8 cellular contexts compared by ENCODE assay signal in the genomic region with DNA sequence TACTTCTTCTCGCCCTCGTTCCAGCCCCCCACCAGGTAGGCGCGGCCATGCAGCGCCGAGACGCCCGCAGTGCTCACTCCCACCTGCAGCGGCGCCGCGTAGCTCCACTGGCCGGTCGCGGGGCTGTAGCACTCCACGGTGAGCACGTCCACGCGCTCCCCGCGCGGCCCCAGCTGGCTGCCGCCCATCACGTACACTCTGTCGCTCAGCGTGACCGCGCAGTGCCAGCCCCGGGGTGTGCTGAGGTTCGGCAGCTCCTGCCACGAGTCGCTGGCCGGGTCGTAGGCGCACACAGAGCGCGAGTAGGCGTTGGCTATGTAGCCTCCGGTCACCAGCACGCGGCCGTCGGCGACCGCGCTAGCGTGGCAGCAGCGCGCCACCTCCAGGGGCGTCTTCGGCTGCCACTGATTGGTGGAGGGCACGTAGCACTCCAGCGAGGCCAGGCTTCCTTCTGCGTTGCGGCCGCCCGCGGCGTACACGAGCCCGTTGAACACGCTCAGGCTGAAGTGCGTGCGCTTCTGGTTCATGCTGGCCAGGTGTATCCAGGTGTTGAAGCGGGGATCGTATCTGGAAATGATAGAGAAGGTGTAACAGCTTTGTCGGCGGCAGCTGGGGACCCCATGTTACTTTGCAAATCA. TPM values are rescaled to one million over a fixed set of nuclear protein-coding genes. Genes with fewer than 3 reads are reported as not detected.
DNase-seq lines count a peak whose midpoint lies in the region; ATAC-seq and TF ChIP-seq lines count a peak whose summit lies in the region.

No MANE protein-coding gene starts in this region.

- intact Hi-C loops in lower leg skin (cut with DNase I; ENCODE audit: low total_unique reads) = loop anchor here (5.0 kb wide), 1 partner anchor 155 kb away; no protein-coding TSS in a partner anchor

- peaks cover 8% of the 10 kb centered on the region for H3K36me3 Mint-ChIP-seq in activated CD4-positive, alpha-beta T cell treated with anti-CD3 and anti-CD28 coated beads, Interleukin-2, amount 10 ng/mL, durations not matched to agents 7 days and 5 days (ENCODE audit: low read depth)

- peak overlapping the region; percentile 85 for H3K4me3 Mint-ChIP-seq in activated CD4-positive, alpha-beta T cell treated with anti-CD3 and anti-CD28 coated beads, Interleukin-2, amount 10 ng/mL, durations not matched to agents 7 days and 5 days

- no peaks in the 10 kb centered on the region for H3K9me3 ChIP-seq in AG04450 (ENCODE audit: control insufficient read depth, insufficient read depth, low read length)

- ATAC-seq in GM18867 (IDR thresholded peaks at IDR 0.05; ENCODE audit: unreplicated experiment) = peak; percentile 81
- ATAC-seq in HG03108 (IDR thresholded peaks at IDR 0.05; ENCODE audit: unreplicated experiment) = peak; percentile 67

- peak; percentile 24 for TF ChIP-seq CTCF in AG04450 (IDR thresholded peaks at IDR 0.05; ENCODE audit: low read depth, low read length)
- TF ChIP-seq CTCF in lower leg skin (IDR thresholded peaks at IDR 0.05) = no peak

- POLR2A ChIA-PET in AG04450 (lab: Yijun Ruan, JAX) = interaction anchor here (0.6 to 1.3 kb wide), 7 partner anchors 104 to 159 kb away, joined by 3 to 10 read pairs (median 5); partner anchors contain the start of gene GCLC
- POLR2A ChIA-PET in activated CD4-positive, alpha-beta T cell treated with anti-CD3 and anti-CD28 coated beads, Interleukin-2, amount 10 ng/mL, durations not matched to agents 7 days and 5 days (lab: Charles Lee) = no interaction called here

- no peak for DNase-seq in AG04450 (ENCODE audit: low read depth, low spot score)
- DNase-seq in NCI-H446 (lab: John Stamatoyannopoulos, UW) = peak; percentile 46 to 77
- DNase-seq in activated CD4-positive, alpha-beta T cell treated with anti-CD3 and anti-CD28 coated beads, Interleukin-2, amount 10 ng/mL, durations not matched to agents 7 days and 5 days = peak; percentile 79
- DNase-seq in dermis microvascular lymphatic vessel endothelial cell (ENCODE audit: low read depth in 2 of 2) = peak; percentile 27 to 77
- peak; percentile 59 to 90 for DNase-seq in lower leg skin (ENCODE audit: low spot score in 2 of 2)
- DNase-seq in stimulated activated CD4-positive, alpha-beta T cell treated with anti-CD3 and anti-CD28 coated beads, Interleukin-4, amount 100 ng/mL, for 24 hours = peak; percentile 77

- no peaks in the 10 kb centered on the region for H3K9me3 Mint-ChIP-seq in activated CD4-positive, alpha-beta T cell treated with anti-CD3 and anti-CD28 coated beads, Interleukin-2, amount 10 ng/mL, durations not matched to agents 7 days and 5 days

- no peak for TF ChIP-seq POLR2A in lower leg skin (IDR thresholded peaks at IDR 0.05)

- 3% methylated on average over 14 to 32 of the region's 68 CpGs for WGBS in lower leg skin, 2 donors

- no peak overlapping the region for H3K27ac ChIP-seq in AG04450 (ENCODE audit: low read depth, low read length)

- peak overlapping the region; percentile 75 for H3K4me3 ChIP-seq in AG04450 (ENCODE audit: low read depth, low read length)
- H3K4me3 ChIP-seq in lower leg skin (ENCODE audit: low read depth, poor library complexity, severe bottlenecking) = peak overlapping the region; percentile 40

- CTCF ChIA-PET in AG04450 (lab: Charles Lee) = interaction anchor here (0.7 to 4.9 kb wide), 22 partner anchors 9 to 167 kb away, joined by 3 to 127 read pairs (median 5); partner anchors contain the start of genes GCLC and KLHL31
- CTCF ChIA-PET in activated CD4-positive, alpha-beta T cell treated with anti-CD3 and anti-CD28 coated beads, Interleukin-2, amount 10 ng/mL, durations not matched to agents 7 days and 5 days (lab: Charles Lee) = interaction anchor here (0.7 to 2.2 kb wide), 11 partner anchors 9 to 159 kb away, joined by 3 to 15 read pairs (median 4); partner anchors contain the start of gene KLHL31

- no peaks in the 10 kb centered on the region for H3K27me3 ChIP-seq in AG04450 (ENCODE audit: control insufficient read depth, insufficient read depth, low read length)

- peaks cover 12% of the 10 kb centered on the region for H3K27me3 Mint-ChIP-seq in activated CD4-positive, alpha-beta T cell treated with anti-CD3 and anti-CD28 coated beads, Interleukin-2, amount 10 ng/mL, durations not matched to agents 7 days and 5 days

- peak overlapping the region; percentile 91 for H3K27ac Mint-ChIP-seq in activated CD4-positive, alpha-beta T cell treated with anti-CD3 and anti-CD28 coated beads, Interleukin-2, amount 10 ng/mL, durations not matched to agents 7 days and 5 days

- peaks cover 33% of the 10 kb centered on the region for H3K4me1 Mint-ChIP-seq in activated CD4-positive, alpha-beta T cell treated with anti-CD3 and anti-CD28 coated beads, Interleukin-2, amount 10 ng/mL, durations not matched to agents 7 days and 5 days

RNA-seq across cellular contexts. Expression of gene KLHL31, which starts 13.7 kb away (rescaled TPM):
- 0.05 and 0.14 TPM in 2 replicates for polyA plus RNA-seq in AG04450 (2011; rRNA removed)
- 0.09 and 0.17 TPM in 2 replicates for polyA minus RNA-seq in AG04450 (2011; rRNA and poly(A)+ RNA removed)
- total RNA-seq in activated CD4-positive, alpha-beta T cell treated with anti-CD3 and anti-CD28 coated beads, Interleukin-2, amount 10 ng/mL, durations not matched to agents 7 days and 5 days = under 1 TPM; 0.07 to 0.15 TPM
- total RNA-seq in dermis microvascular lymphatic vessel endothelial cell (0.13 TPM in 2 replicates), lower leg skin (1 to 10 TPM in 3 of 4 donors, under 1 TPM in 1; 0.32 to 4.1 (median 1.7) TPM)
